9 cellular contexts compared by ENCODE assay signal in the genomic region with DNA sequence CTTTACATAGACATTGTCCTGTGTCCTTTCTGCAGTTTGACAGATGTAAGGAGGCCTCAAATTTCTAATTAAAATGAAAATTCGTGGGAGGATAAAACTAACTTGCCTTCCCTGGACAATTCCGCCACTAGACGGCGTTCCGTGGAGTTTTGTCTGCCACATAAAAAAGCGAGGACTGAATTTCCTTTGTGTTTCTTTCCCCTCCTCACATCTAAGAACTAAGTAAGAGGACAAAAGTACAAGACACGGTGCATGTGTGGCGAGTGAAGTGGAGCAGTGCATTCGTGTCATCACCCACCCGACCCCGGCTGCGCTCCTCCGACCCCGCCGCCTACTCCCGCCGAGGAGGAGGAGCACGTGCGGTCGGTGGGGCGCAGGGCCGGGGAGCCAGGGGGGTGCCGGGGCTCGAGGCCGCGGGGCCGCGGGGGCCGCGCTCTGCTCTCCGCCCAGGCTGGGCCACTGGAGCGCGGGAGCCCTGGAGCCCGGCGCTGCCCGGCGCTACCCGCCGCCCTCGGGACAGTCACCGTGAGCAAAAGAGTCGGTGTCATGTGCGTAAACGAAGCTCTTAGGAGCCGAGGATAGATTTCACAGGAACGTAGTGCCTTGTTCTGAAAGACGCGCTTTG.
DNase-seq lines count a peak whose midpoint lies in the region; ATAC-seq lines count a peak whose summit lies in the region.
"Had no signal": no experiment of that assay in that cellular context is flagged by ENCODE, and none has a peak within 500 bp of the region (broad histone marks: within the 10 kb centered on the region; RNA-seq: fewer than 3 reads in every experiment).

No MANE protein-coding gene starts in this region.

- H3K9ac ChIP-seq in adipocyte (ENCODE audit: low read length) (no peak overlapping the region), subcutaneous abdominal adipose tissue (ENCODE audit: low read length in 5 of 5) (no peak overlapping the region)

- peaks cover 4% of the 10 kb centered on the region for H3K4me1 ChIP-seq in adipocyte (ENCODE audit: control insufficient read depth, insufficient read depth, low read length)
- peaks cover 0 to 31% (median 25%) of the 10 kb centered on the region in 5 donors for H3K4me1 ChIP-seq in subcutaneous abdominal adipose tissue (ENCODE audit: control insufficient read depth in 5 of 5, insufficient read depth in 5 of 5, low read length in 5 of 5)
- H3K4me1 ChIP-seq: Caco-2 had no signal

- DNase-seq in activated naive CD4-positive, alpha-beta T cell treated with Interleukin-2 at 50 U/mL for 16 hours, result peak; percentile 5
- no peak for DNase-seq in activated naive CD4-positive, alpha-beta T cell (lab: John Stamatoyannopoulos, UW)
- DNase-seq in adipocyte (ENCODE audit: low read depth), result peak; percentile 51
- DNase-seq in iris pigment epithelial cell (ENCODE audit: low read depth), result peak; percentile 50
- DNase-seq in stimulated activated CD4-positive, alpha-beta T cell treated with anti-CD3 and anti-CD28 coated beads, Interleukin-4, amount 100 ng/mL, for 4 hours, result no peak
- DNase-seq: Caco-2 had no signal

- H3K36me3 ChIP-seq in adipocyte (ENCODE audit: control insufficient read depth, insufficient read depth, low read length, severe bottlenecking), result no peaks in the 10 kb centered on the region
- no peaks in the 10 kb centered on the region for H3K36me3 ChIP-seq in subcutaneous abdominal adipose tissue (ENCODE audit: control insufficient read depth in 5 of 5, insufficient read depth in 5 of 5, low read length in 5 of 5)

- H3K27me3 ChIP-seq in adipocyte (replicated peaks; ENCODE audit: control insufficient read depth, insufficient read depth, low read length), result peaks cover 53% of the 10 kb centered on the region
- peaks cover 47 to 67% (median 58%) of the 10 kb centered on the region in 5 donors for H3K27me3 ChIP-seq in subcutaneous abdominal adipose tissue (ENCODE audit: control insufficient read depth in 5 of 5, insufficient read depth in 4 of 5, low read length in 5 of 5)

- H3K27ac ChIP-seq in subcutaneous abdominal adipose tissue (ENCODE audit: low read depth, low read length), result no peak overlapping the region

- H3K4me3 ChIP-seq in adipocyte (ENCODE audit: low read length) (peak overlapping the region; percentile 74), subcutaneous abdominal adipose tissue (ENCODE audit: low read depth in 1 of 5, low read length in 5 of 5) (peak overlapping the region; percentile 27 to 65 (median 57))

- H3K9me3 ChIP-seq in adipocyte (ENCODE audit: control insufficient read depth, low read length), result peaks cover 9% of the 10 kb centered on the region
- H3K9me3 ChIP-seq in subcutaneous abdominal adipose tissue (ENCODE audit: control insufficient read depth in 5 of 5, low read length in 5 of 5), result peaks cover 0 to 4% (median 0%) of the 10 kb centered on the region in 5 donors
- H3K9me3 ChIP-seq: Caco-2 had no signal

- ATAC-seq in HG03095 (IDR thresholded peaks at IDR 0.05; ENCODE audit: unreplicated experiment) (no peak), GM19452 (IDR thresholded peaks at IDR 0.05; ENCODE audit: unreplicated experiment) (no peak)

Comparison
In these comparisons a context has a peak if more than half of its experiments do, and no peak if none do; other contexts are left out.
1. DNase-seq: peak in activated naive CD4-positive, alpha-beta T cell treated with Interleukin-2 at 50 U/mL for 16 hours (single experiment), adipocyte (single experiment) and iris pigment epithelial cell (single experiment); none in activated naive CD4-positive, alpha-beta T cell (0 of 4) and stimulated activated CD4-positive, alpha-beta T cell treated with anti-CD3 and anti-CD28 coated beads, Interleukin-4, amount 100 ng/mL, for 4 hours (0 of 2).